ENCODE assay signal across 17 cellular contexts in the genomic region with DNA sequence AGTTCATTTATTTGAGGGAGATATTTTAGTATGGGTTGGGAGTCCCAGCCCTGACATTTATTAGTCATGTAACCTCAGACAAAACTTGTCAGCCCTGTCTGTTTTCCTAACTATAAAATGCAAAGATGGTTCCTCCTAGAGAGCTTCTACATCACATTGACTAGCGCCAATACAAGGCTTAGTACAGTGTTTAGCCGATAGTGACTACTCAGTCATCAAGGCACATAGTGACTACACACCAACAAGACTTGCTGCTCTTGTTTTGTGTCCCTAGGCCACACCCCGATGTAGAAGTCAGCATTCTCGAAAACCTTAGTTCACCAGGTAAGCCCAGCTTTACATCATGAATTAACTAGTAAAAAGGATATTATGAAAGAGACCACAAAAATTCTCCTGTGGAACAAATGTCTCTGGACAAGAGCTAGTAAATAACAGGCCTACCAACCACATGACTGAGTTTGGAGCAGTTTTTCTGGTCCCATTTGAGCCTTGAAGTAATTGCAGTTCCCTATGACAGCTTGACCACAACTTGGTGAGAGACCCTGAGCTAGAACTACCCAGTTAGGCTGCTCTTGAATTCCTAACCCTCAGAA.
"Had no signal": no experiment of that assay in that cellular context is flagged by ENCODE, and none has a peak within 500 bp of the region (broad histone marks: within the 10 kb centered on the region; RNA-seq: fewer than 3 reads in every experiment).

No MANE protein-coding gene starts in this region.

- DNase-seq: activated B cell treated with CpG ODN at 0.5 μM for 24 hours; activated CD4-positive, alpha-beta T cell treated with anti-CD3 and anti-CD28 coated beads for 36 hours; activated CD4-positive, alpha-beta T cell treated with anti-CD3 and anti-CD28 coated beads, Interleukin-2, amount 50 U/mL, for 48 hours; activated naive CD4-positive, alpha-beta T cell treated with Interleukin-2 at 50 U/mL for 16 hours; activated T-cell treated with anti-CD3 and anti-CD28 coated beads, Interleukin-2, amount 50 U/mL, for 48 hours; anterior cingulate cortex; colonic mucosa; foreskin melanocyte; left ventricle myocardium superior; midbrain; stimulated activated CD4-positive, alpha-beta T cell treated with anti-CD3 and anti-CD28 coated beads, Interleukin-1b, Interleukin-23, amount 100 ng/mL, for 48 hours; testis; upper lobe of left lung had no signal

- H3K27ac ChIP-seq: colonic mucosa, testis, upper lobe of left lung had no signal

- H3K4me3 ChIP-seq: colonic mucosa, testis, upper lobe of left lung had no signal

- H3K4me3 Mint-ChIP-seq: activated B cell treated with CpG ODN at 0.5 μM for 24 hours; activated CD4-positive, alpha-beta T cell treated with anti-CD3 and anti-CD28 coated beads for 36 hours; brain; central memory CD8-positive, alpha-beta T cell; natural killer cell treated with Interleukin-12 subunit alpha and Interleukin-12 subunit beta and Interleukin-15 and Interleukin-18, amount 100 ng/mL, for 72 hours had no signal

- ATAC-seq: activated CD4-positive, alpha-beta T cell treated with anti-CD3 and anti-CD28 coated beads for 36 hours; left ventricle myocardium superior; natural killer cell treated with Interleukin-12 subunit alpha and Interleukin-12 subunit beta and Interleukin-15 and Interleukin-18, amount 100 ng/mL, for 72 hours had no signal

- H3K27ac Mint-ChIP-seq: activated B cell treated with CpG ODN at 0.5 μM for 24 hours; activated CD4-positive, alpha-beta T cell treated with anti-CD3 and anti-CD28 coated beads for 36 hours; brain; natural killer cell treated with Interleukin-12 subunit alpha and Interleukin-12 subunit beta and Interleukin-15 and Interleukin-18, amount 100 ng/mL, for 72 hours had no signal

- H3K36me3 ChIP-seq: colonic mucosa, upper lobe of left lung had no signal

- H3K27me3 ChIP-seq: colonic mucosa, testis, upper lobe of left lung had no signal

- H3K4me1 Mint-ChIP-seq: activated B cell treated with CpG ODN at 0.5 μM for 24 hours; central memory CD8-positive, alpha-beta T cell had no signal

- H3K36me3 Mint-ChIP-seq: brain; natural killer cell treated with Interleukin-12 subunit alpha and Interleukin-12 subunit beta and Interleukin-15 and Interleukin-18, amount 100 ng/mL, for 72 hours had no signal

- H3K4me1 ChIP-seq: colonic mucosa, testis, upper lobe of left lung had no signal

- H3K9me3 ChIP-seq: colonic mucosa, testis, upper lobe of left lung had no signal

- H3K27me3 Mint-ChIP-seq: brain, progenitor cell of endocrine pancreas had no signal
